8 cellular contexts compared by ENCODE assay signal in the genomic region with DNA sequence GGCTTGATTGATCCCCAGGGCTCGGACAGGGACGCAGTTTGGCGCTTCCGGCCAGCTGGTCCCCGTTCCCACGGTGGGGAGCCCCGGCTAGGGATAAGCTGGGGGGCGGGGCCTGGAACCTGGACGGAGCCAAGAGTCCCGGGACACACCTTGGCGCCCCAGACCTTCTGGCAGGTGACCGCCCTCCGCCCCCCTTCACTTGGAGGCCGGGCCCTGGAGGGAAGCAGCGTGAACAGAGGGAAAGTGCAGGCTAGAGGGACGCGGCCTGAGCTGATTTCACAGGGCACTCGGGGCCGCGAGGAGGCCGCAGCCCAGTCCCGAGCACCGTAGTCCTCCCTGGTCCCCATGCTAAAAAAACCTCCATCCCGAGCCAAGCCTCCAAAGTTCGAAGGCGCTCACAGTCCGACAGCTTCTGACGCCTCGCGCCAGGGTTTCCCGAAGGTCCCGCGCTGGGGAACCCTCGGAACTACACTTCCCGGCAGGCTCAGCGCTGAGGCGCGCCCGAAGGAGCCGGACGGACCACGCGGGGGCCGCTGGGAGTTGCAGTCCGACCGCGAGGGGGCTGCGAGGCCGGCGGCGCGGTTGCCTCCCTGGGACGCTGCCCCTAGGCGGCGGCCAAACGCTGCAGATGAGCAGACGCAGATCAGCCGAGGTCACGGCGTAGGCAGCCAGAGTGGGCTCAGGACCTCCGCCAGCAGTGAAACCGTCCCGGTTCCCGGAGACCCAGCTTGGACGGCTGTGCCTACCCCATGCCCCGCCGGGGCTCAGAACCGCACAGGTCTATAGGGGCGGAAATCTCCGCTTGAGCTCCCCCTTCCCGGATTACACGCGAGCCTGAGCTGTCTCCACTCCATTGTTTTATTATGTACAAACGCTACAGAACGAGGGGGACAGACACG. TPM values are rescaled to one million over a fixed set of nuclear protein-coding genes. Genes with fewer than 3 reads are reported as not detected.
DNase-seq lines count a peak whose midpoint lies in the region; ATAC-seq and TF ChIP-seq lines count a peak whose summit lies in the region.

TBX6 (minus strand) TSS at position 451 of the 899 bp plus-strand sequence. CDS start 731 bp downstream, outside the sequence.

- TF ChIP-seq POLR2A in right lobe of liver (IDR thresholded peaks at IDR 0.05) = no peak

- H3K4me3 Mint-ChIP-seq in dendritic cell treated with granulocyte-macrophage colony-stimulating factor and Interleukin-4, amounts not matched to agents 40 ng/mL and 50 ng/mL, for 4 days = peak within 1 kb of the TSS; percentile 76

- peak within 1 kb of the TSS; percentile 94 for H3K27ac Mint-ChIP-seq in dendritic cell treated with granulocyte-macrophage colony-stimulating factor and Interleukin-4, amounts not matched to agents 40 ng/mL and 50 ng/mL, for 4 days

- peak within 1 kb of the TSS; percentile 51 to 68 (median 60) for H3K4me3 ChIP-seq in right lobe of liver

- 0% methylated on average over 32 of the region's 76 CpGs for WGBS in right lobe of liver (ENCODE audit: insufficient coverage, low coverage, low lambda C conversion rate, missing lambda C conversion rate)

- H3K4me1 ChIP-seq in right lobe of liver = peaks cover 0 to 34% (median 4%) of the 10 kb centered on the region in 4 donors

- peaks cover 88% of the 10 kb centered on the region for H3K4me1 Mint-ChIP-seq in dendritic cell treated with granulocyte-macrophage colony-stimulating factor and Interleukin-4, amounts not matched to agents 40 ng/mL and 50 ng/mL, for 4 days (ENCODE audit: low read depth)

- H3K36me3 Mint-ChIP-seq in dendritic cell treated with granulocyte-macrophage colony-stimulating factor and Interleukin-4, amounts not matched to agents 40 ng/mL and 50 ng/mL, for 4 days (ENCODE audit: low read depth) = peaks cover 44% of the 10 kb centered on the region

- ATAC-seq in GM19351 (IDR thresholded peaks at IDR 0.05; ENCODE audit: unreplicated experiment) (peak; percentile 58), HG03520 (IDR thresholded peaks at IDR 0.05; ENCODE audit: unreplicated experiment) (peak; percentile 53), right lobe of liver (peak; percentile 87 to 92 (median 89))

- no peaks in the 10 kb centered on the region for H3K9me3 ChIP-seq in right lobe of liver

- no peaks in the 10 kb centered on the region for H3K27me3 Mint-ChIP-seq in dendritic cell treated with granulocyte-macrophage colony-stimulating factor and Interleukin-4, amounts not matched to agents 40 ng/mL and 50 ng/mL, for 4 days

- peaks cover 12% of the 10 kb centered on the region for H3K9me3 Mint-ChIP-seq in dendritic cell treated with granulocyte-macrophage colony-stimulating factor and Interleukin-4, amounts not matched to agents 40 ng/mL and 50 ng/mL, for 4 days

- no peaks in the 10 kb centered on the region for H3K27me3 ChIP-seq in right lobe of liver

- TF ChIP-seq CTCF in right lobe of liver (IDR thresholded peaks at IDR 0.05) = peak; percentile 78 to 92 (median 82)

- peak within 1 kb of the TSS; percentile 58 to 86 (median 76) for H3K27ac ChIP-seq in right lobe of liver

- intact Hi-C loops in dendritic cell treated with granulocyte-macrophage colony-stimulating factor and Interleukin-4, amounts not matched to agents 40 ng/mL and 50 ng/mL, for 4 days (cut with micrococcal nuclease) = loop anchor here (1.0 kb wide), 1 partner anchor 26 kb away; the partner anchor contains the start of gene ALDOA
- intact Hi-C loops in right lobe of liver (cut with DNase I) = no loop called here

- DNase-seq in CD1c-positive myeloid dendritic cell (ENCODE audit: extremely low spot score) (peak; percentile 97), NCI-H526 (lab: John Stamatoyannopoulos, UW) (peak; percentile 68 to 97), right lobe of liver (peak; percentile 94 to 96 (median 95))
- peak; percentile 87 to 90 for DNase-seq in activated CD4-positive, alpha-beta T cell treated with anti-CD3 and anti-CD28 coated beads, Interleukin-2, amount 50 U/mL, for 24 hours (ENCODE audit: low read depth in 1 of 2, low spot score in 1 of 2)
- DNase-seq in stimulated activated CD4-positive, alpha-beta T cell treated with anti-CD3 and anti-CD28 coated beads, Interleukin-4, amount 100 ng/mL, for 24 hours = peak; percentile 93

- H3K36me3 ChIP-seq in right lobe of liver = peaks cover 0 to 11% (median 0%) of the 10 kb centered on the region in 4 donors

RNA-seq across cellular contexts. Expression of gene TBX6, which starts in this region (rescaled TPM):
- total RNA-seq in right lobe of liver = under 1 TPM; 0.37 to 0.68 (median 0.42) TPM

Comparison
In these comparisons a context has a peak if more than half of its experiments do, and no peak if none do; other contexts are left out.
1. Peak in every context shown above with its lines: DNase-seq, ATAC-seq, H3K4me3 ChIP-seq and H3K27ac ChIP-seq.
2. Peak in DNase-seq, ATAC-seq, H3K4me3 ChIP-seq and H3K27ac ChIP-seq in right lobe of liver; RNA of the gene not detected or under 1 TPM.